In genomic region chr12:14247166-14247565, GRCh38 we compare ENCODE assay signal across 26 cellular contexts.
DNase-seq lines count a peak whose midpoint lies in the region; ATAC-seq, FAIRE-seq and TF ChIP-seq lines count a peak whose summit lies in the region.
"Had no signal": no experiment of that assay in that cellular context is flagged by ENCODE, and none has a peak within 500 bp of the region (broad histone marks: within the 10 kb centered on the region; RNA-seq: fewer than 3 reads in every experiment).

No MANE protein-coding gene starts in this region.

- no peak overlapping the region for H2BK5ac ChIP-seq in H1 (ENCODE audit: low read depth, low read length)

- no peaks in the 10 kb centered on the region for H3K27me3 Mint-ChIP-seq in Calu3 (ENCODE audit: unreplicated experiment)
- H3K27me3 Mint-ChIP-seq: CD4-positive, alpha-beta memory T cell; CD4-positive, CD25-positive, alpha-beta regulatory T cell; CD8-positive, alpha-beta memory T cell had no signal

- H3K23ac ChIP-seq in H1 (ENCODE audit: insufficient read length) = no peak overlapping the region

- H3K36me3 ChIP-seq in H1 (ENCODE audit: control insufficient read depth in 2 of 4, insufficient read depth in 4 of 4, low read length in 3 of 4) (no peaks in the 10 kb centered on the region), spleen (peaks cover 0 to 3% (median 0%) of the 10 kb centered on the region in 6 donors)
- H3K36me3 ChIP-seq: BE2C, BLaER1 had no signal

- H3K27me3 ChIP-seq in H1 (replicated peaks in 1 of 4; ENCODE audit: control insufficient read depth in 3 of 4, extremely low read depth in 1 of 4, insufficient read depth in 3 of 4, low read length in 3 of 4) = no peaks in the 10 kb centered on the region
- no peaks in the 10 kb centered on the region for H3K27me3 ChIP-seq in spleen (replicated peaks in 1 of 7)
- H3K27me3 ChIP-seq: BE2C, BLaER1 had no signal

- no peak overlapping the region for H3K4me2 ChIP-seq in H1 (ENCODE audit: insufficient read depth in 1 of 2, low read depth in 2 of 2, low read length in 2 of 2)
- H3K4me2 ChIP-seq: BLaER1 had no signal

- POLR2A ChIA-PET in H1 (lab: Charles Lee; ENCODE audit: partially characterized antibody) = no interaction called here

- FAIRE-seq in H1 (lab: Jason Lieb, UNC) = no peak
- FAIRE-seq: A204.1, GM12878, GM12892, GM18507 had no signal

- H3K27ac ChIP-seq in H1 (ENCODE audit: low read depth, low read length) = no peak overlapping the region
- H3K27ac ChIP-seq in spleen = no peak overlapping the region
- H3K27ac ChIP-seq: BLaER1 had no signal

- H3K79me1 ChIP-seq in H1 (ENCODE audit: low read depth, low read length) = no peaks in the 10 kb centered on the region

- H2BK15ac ChIP-seq in H1 (ENCODE audit: low read length) = no peak overlapping the region

- 91% methylated on average over 4 of the region's 4 CpGs; no CpG with 5 or more reads in 1 of the 2 experiments for WGBS in H1 (ENCODE audit: extremely low coverage in 1 of 2, insufficient coverage in 1 of 2, insufficient read length in 1 of 2, insufficient replicate concordance in 2 of 2, low coverage in 1 of 2, low lambda C conversion rate in 2 of 2, missing lambda C conversion rate in 1 of 2), 2 experiments
- WGBS in spleen, 5 donors = 94 to 98% (median 97%) methylated on average over 4 of the region's 4 CpGs

- H3K18ac ChIP-seq in H1 (ENCODE audit: extremely low read depth, low read length) = no peak overlapping the region

- TF ChIP-seq RAD21 in H1 (IDR thresholded peaks at IDR 0.05 in 1 of 2, conservative IDR thresholded peaks at IDR 0.05 in 1 of 2; ENCODE audit: low read depth in 2 of 2, low read length in 2 of 2) = no peak

- H4K5ac ChIP-seq in H1 (ENCODE audit: insufficient read length, low read depth, low read length) = no peak overlapping the region

- TF ChIP-seq POLR2A in H1 (IDR thresholded peaks at IDR 0.05; ENCODE audit: control extremely low read depth in 1 of 2, low read depth in 2 of 2, low read length in 2 of 2) (no peak), spleen (IDR thresholded peaks at IDR 0.05) (no peak)

- no peaks in the 10 kb centered on the region for H3K79me2 ChIP-seq in H1 (ENCODE audit: control insufficient read depth in 1 of 2, insufficient read depth in 2 of 2, low read length in 2 of 2)

- no peak overlapping the region for H2BK20ac ChIP-seq in H1 (ENCODE audit: low read length)

- peaks cover 0 to 7% of the 10 kb centered on the region in 2 experiments; a peak in 1 of 4 replicates for H3K9me3 ChIP-seq in H1 (ENCODE audit: insufficient read depth in 2 of 2, low read depth in 1 of 2, low read length in 1 of 2)
- peaks cover 7 to 26% (median 23%) of the 10 kb centered on the region in 8 donors for H3K9me3 ChIP-seq in spleen

- peaks cover 7% of the 10 kb centered on the region for H3K36me3 Mint-ChIP-seq in Calu3 (ENCODE audit: insufficient read depth, unreplicated experiment)

- no peak overlapping the region for H3K56ac ChIP-seq in H1 (replicated peaks; ENCODE audit: insufficient read length, low read depth, low read length)

- H3K4me3 ChIP-seq in H1 (ENCODE audit: extremely low read depth in 1 of 4, insufficient read depth in 2 of 4, low read depth in 3 of 4, low read length in 4 of 4) (no peak overlapping the region), spleen (no peak overlapping the region)
- H3K4me3 ChIP-seq: BLaER1, GM12878 had no signal

- H3K4me1 ChIP-seq in H1 (replicated peaks in 1 of 4; ENCODE audit: control insufficient read depth in 3 of 4, insufficient read depth in 4 of 4, low read length in 3 of 4) (peaks cover 0 to 2% (median 0%) of the 10 kb centered on the region in 4 experiments; a peak in 1 of 7 replicates), spleen (peaks cover 0 to 34% (median 6%) of the 10 kb centered on the region in 6 donors)
- H3K4me1 ChIP-seq: BE2C, Caco-2 had no signal

- no peaks in the 10 kb centered on the region for H4K20me1 ChIP-seq in H1 (replicated peaks in 1 of 2; ENCODE audit: control insufficient read depth in 1 of 2, insufficient read depth in 2 of 2, low read length in 2 of 2)
- H4K20me1 ChIP-seq: BLaER1 had no signal

- intact Hi-C loops in Calu3 (cut with micrococcal nuclease; ENCODE audit: unreplicated experiment) (no loop called here), spleen (cut with DNase I; ENCODE audit: low total_unique reads) (no loop called here)

- peak overlapping the region; percentile 39 for H3K27ac Mint-ChIP-seq in Calu3 (ENCODE audit: unreplicated experiment)
- H3K27ac Mint-ChIP-seq: CD14-positive monocyte; CD4-positive, alpha-beta memory T cell; CD4-positive, CD25-positive, alpha-beta regulatory T cell; CD8-positive, alpha-beta memory T cell had no signal

- peaks cover 20% of the 10 kb centered on the region for H3K4me1 Mint-ChIP-seq in Calu3 (ENCODE audit: low read depth, unreplicated experiment)

- no peak for TF ChIP-seq EP300 in H1 (IDR thresholded peaks at IDR 0.05; ENCODE audit: borderline replicate concordance in 1 of 2, low read depth in 2 of 2, low read length in 2 of 2)

- no peak overlapping the region for H2AFZ ChIP-seq in H1 (ENCODE audit: low read length)

- ATAC-seq in HG03460 (IDR thresholded peaks at IDR 0.05; ENCODE audit: unreplicated experiment) = no peak
- ATAC-seq: GM12878 had no signal

- H2BK120ac ChIP-seq in H1 (replicated peaks; ENCODE audit: low read depth, low read length) = no peak overlapping the region

- H2BK12ac ChIP-seq in H1 (ENCODE audit: low read depth, low read length) = 0 out of 2 replicates have a peak overlapping the region, but pooled peaks have one; percentile 1

- CTCF ChIA-PET in Calu3 (lab: Charles Lee) = no interaction called here
- CTCF ChIA-PET in H1 (lab: Charles Lee; ENCODE audit: partially characterized antibody) = interaction anchor here (0.6 to 3.2 kb wide), 2 partner anchors 8 to 56 kb away, joined by 4 to 10 read pairs; no protein-coding TSS in a partner anchor

- TF ChIP-seq CTCF in Calu3 (IDR thresholded peaks at IDR 0.05; ENCODE audit: unreplicated experiment) (no peak), H1 (IDR thresholded peaks at IDR 0.05; ENCODE audit: control extremely low read depth in 1 of 3, insufficient read depth in 1 of 3, low read depth in 1 of 3, low read length in 3 of 3) (no peak), spleen (IDR thresholded peaks at IDR 0.05 in 8 of 11, conservative IDR thresholded peaks at IDR 0.05 in 3 of 11) (no peak)

- no peak overlapping the region for H3K4me3 Mint-ChIP-seq in Calu3 (ENCODE audit: low read depth, unreplicated experiment)
- H3K4me3 Mint-ChIP-seq: CD14-positive monocyte; CD4-positive, alpha-beta memory T cell; CD8-positive, alpha-beta memory T cell had no signal

- H4K8ac ChIP-seq in H1 (ENCODE audit: extremely low read depth, insufficient read depth, low read length) = no peak overlapping the region

- no peak for DNase-seq in Calu3
- no peak for DNase-seq in H1 (ENCODE audit: low read depth in 1 of 2, low spot score in 2 of 2)
- DNase-seq in SHP77 treated with DMSO at 0.1 percent for 48 hours (lab: John Stamatoyannopoulos, UW) = no peak
- no peak for DNase-seq in spleen
- DNase-seq: 8988T; ACHN; BE2C; C1 segment of cervical spinal cord; Caco-2; CD4-positive, alpha-beta memory T cell; CD4-positive, CD25-positive, alpha-beta regulatory T cell; CD8-positive, alpha-beta memory T cell; DMS 273 treated with DMSO at 0.1 percent for 48 hours; DMS153; DMS53; DMS79; DND-41; EL; GDM1 had no signal

- no TSS peak for BruUV-seq in Calu3 (replicated peaks; lab: Mats Ljungman, UMichigan)

- H3K14ac ChIP-seq in H1 (ENCODE audit: insufficient read length) = no peak overlapping the region

- no peaks in the 10 kb centered on the region for H3K23me2 ChIP-seq in H1 (ENCODE audit: low read depth, low read length)

- peaks cover 8% of the 10 kb centered on the region for H3K9me3 Mint-ChIP-seq in Calu3 (ENCODE audit: low read depth, unreplicated experiment)

- H3K4ac ChIP-seq in H1 (replicated peaks; ENCODE audit: insufficient read length, low read depth, low read length) = no peak overlapping the region

- H2AK5ac ChIP-seq in H1 (ENCODE audit: low read depth, low read length) = no peak overlapping the region

- H3K9ac ChIP-seq in H1 (replicated peaks in 1 of 4; ENCODE audit: extremely low read depth in 1 of 4, low read depth in 3 of 4, low read length in 3 of 4) = no peak overlapping the region
- H3K9ac ChIP-seq: BLaER1 had no signal

- no peak overlapping the region for H4K91ac ChIP-seq in H1 (replicated peaks; ENCODE audit: insufficient read length, low read length)

TF ChIP-seq in H1, 55 proteins besides CTCF, POLR2A, EP300 and RAD21 (continues in another document):
- TF ChIP-seq SIRT6 (IDR thresholded peaks at IDR 0.05; ENCODE audit: low read length) (no peak), RNF2 (IDR thresholded peaks at IDR 0.05; ENCODE audit: borderline replicate concordance, low read depth, low read length, missing control alignments, poor library complexity, severe bottlenecking) (no peak), TCF12 (IDR thresholded peaks at IDR 0.05; ENCODE audit: low read depth, low read length) (no peak), E2F6 (IDR thresholded peaks at IDR 0.05) (no peak), NANOG (IDR thresholded peaks at IDR 0.05; ENCODE audit: insufficient read depth, low read depth, low read length, poor library complexity, severe bottlenecking) (no peak), SIN3A (conservative IDR thresholded peaks at IDR 0.05 in 1 of 2, IDR thresholded peaks at IDR 0.05 in 1 of 2; ENCODE audit: low read depth in 1 of 2, low read length in 2 of 2) (no peak), CBX5 (IDR thresholded peaks at IDR 0.05; ENCODE audit: low read depth, low read length) (no peak)
- TF ChIP-seq, protein P1, sequence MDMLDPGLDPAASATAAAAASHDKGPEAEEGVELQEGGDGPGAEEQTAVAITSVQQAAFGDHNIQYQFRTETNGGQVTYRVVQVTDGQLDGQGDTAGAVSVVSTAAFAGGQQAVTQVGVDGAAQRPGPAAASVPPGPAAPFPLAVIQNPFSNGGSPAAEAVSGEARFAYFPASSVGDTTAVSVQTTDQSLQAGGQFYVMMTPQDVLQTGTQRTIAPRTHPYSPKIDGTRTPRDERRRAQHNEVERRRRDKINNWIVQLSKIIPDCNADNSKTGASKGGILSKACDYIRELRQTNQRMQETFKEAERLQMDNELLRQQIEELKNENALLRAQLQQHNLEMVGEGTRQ (IDR thresholded peaks at IDR 0.05; ENCODE audit: low read length) = no peak
